Comparison of ENCODE assay signal across 1 cellular context in genomic region chr7:39721919-39722597, GRCh38.
TF ChIP-seq lines count a peak whose summit lies in the region.

No MANE protein-coding gene starts in this region.

TF ChIP-seq in K562, 482 proteins besides CTCF, POLR2A, EP300 and RAD21 (continued from another document and continues in another):
- TF ChIP-seq, protein P1, sequence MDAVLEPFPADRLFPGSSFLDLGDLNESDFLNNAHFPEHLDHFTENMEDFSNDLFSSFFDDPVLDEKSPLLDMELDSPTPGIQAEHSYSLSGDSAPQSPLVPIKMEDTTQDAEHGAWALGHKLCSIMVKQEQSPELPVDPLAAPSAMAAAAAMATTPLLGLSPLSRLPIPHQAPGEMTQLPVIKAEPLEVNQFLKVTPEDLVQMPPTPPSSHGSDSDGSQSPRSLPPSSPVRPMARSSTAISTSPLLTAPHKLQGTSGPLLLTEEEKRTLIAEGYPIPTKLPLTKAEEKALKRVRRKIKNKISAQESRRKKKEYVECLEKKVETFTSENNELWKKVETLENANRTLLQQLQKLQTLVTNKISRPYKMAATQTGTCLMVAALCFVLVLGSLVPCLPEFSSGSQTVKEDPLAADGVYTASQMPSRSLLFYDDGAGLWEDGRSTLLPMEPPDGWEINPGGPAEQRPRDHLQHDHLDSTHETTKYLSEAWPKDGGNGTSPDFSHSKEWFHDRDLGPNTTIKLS (IDR thresholded peaks at IDR 0.05; ENCODE audit: borderline replicate concordance, low read depth), result peak; percentile 22; the same call in 1 of the 2 replicates
- TF ChIP-seq, protein P2, sequence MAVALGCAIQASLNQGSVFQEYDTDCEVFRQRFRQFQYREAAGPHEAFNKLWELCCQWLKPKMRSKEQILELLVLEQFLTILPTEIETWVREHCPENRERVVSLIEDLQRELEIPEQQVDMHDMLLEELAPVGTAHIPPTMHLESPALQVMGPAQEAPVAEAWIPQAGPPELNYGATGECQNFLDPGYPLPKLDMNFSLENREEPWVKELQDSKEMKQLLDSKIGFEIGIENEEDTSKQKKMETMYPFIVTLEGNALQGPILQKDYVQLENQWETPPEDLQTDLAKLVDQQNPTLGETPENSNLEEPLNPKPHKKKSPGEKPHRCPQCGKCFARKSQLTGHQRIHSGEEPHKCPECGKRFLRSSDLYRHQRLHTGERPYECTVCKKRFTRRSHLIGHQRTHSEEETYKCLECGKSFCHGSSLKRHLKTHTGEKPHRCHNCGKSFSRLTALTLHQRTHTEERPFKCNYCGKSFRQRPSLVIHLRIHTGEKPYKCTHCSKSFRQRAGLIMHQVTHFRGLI (CRISPR knock-in tag; IDR thresholded peaks at IDR 0.05), result no peak
- TF ChIP-seq, protein P3, sequence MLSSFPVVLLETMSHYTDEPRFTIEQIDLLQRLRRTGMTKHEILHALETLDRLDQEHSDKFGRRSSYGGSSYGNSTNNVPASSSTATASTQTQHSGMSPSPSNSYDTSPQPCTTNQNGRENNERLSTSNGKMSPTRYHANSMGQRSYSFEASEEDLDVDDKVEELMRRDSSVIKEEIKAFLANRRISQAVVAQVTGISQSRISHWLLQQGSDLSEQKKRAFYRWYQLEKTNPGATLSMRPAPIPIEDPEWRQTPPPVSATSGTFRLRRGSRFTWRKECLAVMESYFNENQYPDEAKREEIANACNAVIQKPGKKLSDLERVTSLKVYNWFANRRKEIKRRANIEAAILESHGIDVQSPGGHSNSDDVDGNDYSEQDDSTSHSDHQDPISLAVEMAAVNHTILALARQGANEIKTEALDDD (IDR thresholded peaks at IDR 0.05), result no peak
- TF ChIP-seq PTBP1 (IDR thresholded peaks at IDR 0.05; ENCODE audit: low read depth, low read length) (no peak), ETV6 (IDR thresholded peaks at IDR 0.05; ENCODE audit: borderline replicate concordance in 1 of 2, low read depth in 2 of 2, low read length in 1 of 2) (no peak), ETV6 (CRISPR knock-in tag; IDR thresholded peaks at IDR 0.05; ENCODE audit: borderline replicate concordance) (no peak), SAFB2 (IDR thresholded peaks at IDR 0.05; ENCODE audit: borderline replicate concordance, low read depth, low read length, severe bottlenecking) (no peak), PML (IDR thresholded peaks at IDR 0.05; ENCODE audit: low read length) (peak; percentile 58), ADNP (tag; IDR thresholded peaks at IDR 0.05) (no peak), ZC3H11A (IDR thresholded peaks at IDR 0.05; ENCODE audit: low read depth, low read length) (peak; percentile 82; the same call in 1 of the 2 replicates), FUS (optimal IDR thresholded peaks at IDR 0.05; ENCODE audit: low read depth, low read length) (no peak), MAFK (IDR thresholded peaks at IDR 0.05; ENCODE audit: low read length) (no peak), DNMT1 (IDR thresholded peaks at IDR 0.05) (no peak), TCF7L2 (IDR thresholded peaks at IDR 0.05; ENCODE audit: low read depth, low read length) (no peak), RBM25 (IDR thresholded peaks at IDR 0.05; ENCODE audit: low read depth, low read length, severe bottlenecking) (no peak), ZFP91 (CRISPR knock-in tag; IDR thresholded peaks at IDR 0.05) (no peak), THRA (IDR thresholded peaks at IDR 0.05) (no peak), PHF8 (IDR thresholded peaks at IDR 0.05; ENCODE audit: borderline replicate concordance, low read length) (peak; percentile 28; the same call in 1 of the 2 replicates), SUPT5H (IDR thresholded peaks at IDR 0.05) (peak; percentile 97), MAZ (CRISPR knock-in tag; conservative IDR thresholded peaks at IDR 0.05 in 1 of 2, IDR thresholded peaks at IDR 0.05 in 1 of 2) (0 out of 4 replicates have a peak, but pooled peaks of 1 of the 2 experiments have one; percentile 54), ZNF609 (CRISPR knock-in tag; IDR thresholded peaks at IDR 0.05; ENCODE audit: borderline replicate concordance) (no peak), ZNF395 (CRISPR knock-in tag; IDR thresholded peaks at IDR 0.05) (no peak), FOXK2 (conservative IDR thresholded peaks at IDR 0.05 in 1 of 2, IDR thresholded peaks at IDR 0.05 in 1 of 2; ENCODE audit: low read depth in 2 of 2) (no peak), HMG20A (CRISPR knock-in tag; conservative IDR thresholded peaks at IDR 0.05) (no peak), SRSF1 (IDR thresholded peaks at IDR 0.05; ENCODE audit: low read depth, low read length) (no peak), ESRRB (CRISPR knock-in tag; IDR thresholded peaks at IDR 0.05; ENCODE audit: borderline replicate concordance) (no peak), HNRNPLL (IDR thresholded peaks at IDR 0.05; ENCODE audit: low read depth, low read length, poor library complexity, severe bottlenecking) (no peak), MCM3 (IDR thresholded peaks at IDR 0.05) (no peak), FIP1L1 (IDR thresholded peaks at IDR 0.05; ENCODE audit: low read depth, low read length, poor library complexity, severe bottlenecking) (no peak), ZBED1 (IDR thresholded peaks at IDR 0.05) (no peak), XRCC4 (IDR thresholded peaks at IDR 0.05; ENCODE audit: extremely low read depth, insufficient read depth, insufficient read length) (no peak), TEAD4 (IDR thresholded peaks at IDR 0.05; ENCODE audit: low read length) (peak; percentile 82), TEAD4 (CRISPR knock-in tag; IDR thresholded peaks at IDR 0.05; ENCODE audit: borderline replicate concordance) (no peak), HINFP (tag; conservative IDR thresholded peaks at IDR 0.05; ENCODE audit: low read depth) (no peak), FOXA3 (CRISPR knock-in tag; conservative IDR thresholded peaks at IDR 0.05 in 1 of 2, IDR thresholded peaks at IDR 0.05 in 1 of 2) (no peak)
- TF ChIP-seq, protein P4, sequence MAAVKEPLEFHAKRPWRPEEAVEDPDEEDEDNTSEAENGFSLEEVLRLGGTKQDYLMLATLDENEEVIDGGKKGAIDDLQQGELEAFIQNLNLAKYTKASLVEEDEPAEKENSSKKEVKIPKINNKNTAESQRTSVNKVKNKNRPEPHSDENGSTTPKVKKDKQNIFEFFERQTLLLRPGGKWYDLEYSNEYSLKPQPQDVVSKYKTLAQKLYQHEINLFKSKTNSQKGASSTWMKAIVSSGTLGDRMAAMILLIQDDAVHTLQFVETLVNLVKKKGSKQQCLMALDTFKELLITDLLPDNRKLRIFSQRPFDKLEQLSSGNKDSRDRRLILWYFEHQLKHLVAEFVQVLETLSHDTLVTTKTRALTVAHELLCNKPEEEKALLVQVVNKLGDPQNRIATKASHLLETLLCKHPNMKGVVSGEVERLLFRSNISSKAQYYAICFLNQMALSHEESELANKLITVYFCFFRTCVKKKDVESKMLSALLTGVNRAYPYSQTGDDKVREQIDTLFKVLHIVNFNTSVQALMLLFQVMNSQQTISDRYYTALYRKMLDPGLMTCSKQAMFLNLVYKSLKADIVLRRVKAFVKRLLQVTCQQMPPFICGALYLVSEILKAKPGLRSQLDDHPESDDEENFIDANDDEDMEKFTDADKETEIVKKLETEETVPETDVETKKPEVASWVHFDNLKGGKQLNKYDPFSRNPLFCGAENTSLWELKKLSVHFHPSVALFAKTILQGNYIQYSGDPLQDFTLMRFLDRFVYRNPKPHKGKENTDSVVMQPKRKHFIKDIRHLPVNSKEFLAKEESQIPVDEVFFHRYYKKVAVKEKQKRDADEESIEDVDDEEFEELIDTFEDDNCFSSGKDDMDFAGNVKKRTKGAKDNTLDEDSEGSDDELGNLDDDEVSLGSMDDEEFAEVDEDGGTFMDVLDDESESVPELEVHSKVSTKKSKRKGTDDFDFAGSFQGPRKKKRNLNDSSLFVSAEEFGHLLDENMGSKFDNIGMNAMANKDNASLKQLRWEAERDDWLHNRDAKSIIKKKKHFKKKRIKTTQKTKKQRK (IDR thresholded peaks at IDR 0.05; ENCODE audit: borderline replicate concordance, low read depth, low read length), result no peak
- TF ChIP-seq, protein P5, sequence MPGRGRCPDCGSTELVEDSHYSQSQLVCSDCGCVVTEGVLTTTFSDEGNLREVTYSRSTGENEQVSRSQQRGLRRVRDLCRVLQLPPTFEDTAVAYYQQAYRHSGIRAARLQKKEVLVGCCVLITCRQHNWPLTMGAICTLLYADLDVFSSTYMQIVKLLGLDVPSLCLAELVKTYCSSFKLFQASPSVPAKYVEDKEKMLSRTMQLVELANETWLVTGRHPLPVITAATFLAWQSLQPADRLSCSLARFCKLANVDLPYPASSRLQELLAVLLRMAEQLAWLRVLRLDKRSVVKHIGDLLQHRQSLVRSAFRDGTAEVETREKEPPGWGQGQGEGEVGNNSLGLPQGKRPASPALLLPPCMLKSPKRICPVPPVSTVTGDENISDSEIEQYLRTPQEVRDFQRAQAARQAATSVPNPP (IDR thresholded peaks at IDR 0.05; ENCODE audit: borderline replicate concordance, insufficient read depth, insufficient read length), result no peak
- TF ChIP-seq, protein P6, sequence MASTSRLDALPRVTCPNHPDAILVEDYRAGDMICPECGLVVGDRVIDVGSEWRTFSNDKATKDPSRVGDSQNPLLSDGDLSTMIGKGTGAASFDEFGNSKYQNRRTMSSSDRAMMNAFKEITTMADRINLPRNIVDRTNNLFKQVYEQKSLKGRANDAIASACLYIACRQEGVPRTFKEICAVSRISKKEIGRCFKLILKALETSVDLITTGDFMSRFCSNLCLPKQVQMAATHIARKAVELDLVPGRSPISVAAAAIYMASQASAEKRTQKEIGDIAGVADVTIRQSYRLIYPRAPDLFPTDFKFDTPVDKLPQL (IDR thresholded peaks at IDR 0.05; ENCODE audit: extremely low read depth, insufficient read length), result peak; percentile 85
